In the genomic region with DNA sequence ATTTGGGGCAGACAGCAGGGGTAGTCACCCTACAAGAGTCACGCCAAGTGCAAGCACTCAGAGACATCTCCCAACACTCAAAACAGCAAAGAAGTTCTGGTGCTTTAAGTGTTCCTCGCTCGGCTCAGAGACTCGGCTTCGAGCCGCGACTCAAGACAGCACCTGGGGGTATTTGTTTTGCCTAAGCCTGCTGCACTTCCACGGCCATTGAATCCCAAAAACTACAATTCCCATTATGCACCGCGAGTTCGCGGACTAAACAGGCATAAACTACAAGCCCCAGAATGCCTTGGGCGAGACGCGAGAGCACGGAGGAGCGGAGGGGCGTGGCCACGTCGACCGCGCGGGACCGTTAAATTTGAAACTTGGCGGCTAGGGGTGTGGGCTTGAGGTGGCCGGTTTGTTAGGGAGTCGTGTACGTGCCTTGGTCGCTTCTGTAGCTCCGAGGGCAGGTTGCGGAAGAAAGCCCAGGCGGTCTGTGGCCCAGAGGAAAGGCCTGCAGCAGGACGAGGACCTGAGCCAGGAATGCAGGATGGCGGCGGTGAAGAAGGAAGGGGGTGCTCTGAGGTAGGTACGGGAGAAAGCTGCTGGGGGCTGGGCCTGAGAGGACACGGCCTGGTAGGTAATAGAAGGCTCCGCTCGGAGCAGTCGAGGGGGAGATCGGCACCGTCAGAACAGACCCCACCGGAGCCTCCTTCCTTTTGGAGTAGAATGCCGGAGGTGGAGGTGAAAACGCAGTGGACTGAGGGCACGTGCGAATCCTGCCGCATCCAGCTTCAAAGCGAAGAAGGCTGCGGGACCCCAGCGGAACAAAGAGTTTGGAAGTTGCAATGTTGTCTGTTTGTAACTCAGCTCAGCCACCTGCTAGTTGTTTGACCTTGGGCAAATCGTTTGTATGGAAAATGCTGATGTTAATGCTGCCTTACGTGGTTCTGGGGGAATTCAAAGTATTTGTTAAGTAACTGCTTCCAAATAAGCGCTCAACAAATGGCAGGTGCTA, we compare ENCODE assay signal across 8 cellular contexts.
A peak's percentile ranks its signal among the peaks of the same experiment; 100 is the strongest.
DNase-seq lines count a peak whose midpoint lies in the region; ATAC-seq and TF ChIP-seq lines count a peak whose summit lies in the region.

A gene with protein sequence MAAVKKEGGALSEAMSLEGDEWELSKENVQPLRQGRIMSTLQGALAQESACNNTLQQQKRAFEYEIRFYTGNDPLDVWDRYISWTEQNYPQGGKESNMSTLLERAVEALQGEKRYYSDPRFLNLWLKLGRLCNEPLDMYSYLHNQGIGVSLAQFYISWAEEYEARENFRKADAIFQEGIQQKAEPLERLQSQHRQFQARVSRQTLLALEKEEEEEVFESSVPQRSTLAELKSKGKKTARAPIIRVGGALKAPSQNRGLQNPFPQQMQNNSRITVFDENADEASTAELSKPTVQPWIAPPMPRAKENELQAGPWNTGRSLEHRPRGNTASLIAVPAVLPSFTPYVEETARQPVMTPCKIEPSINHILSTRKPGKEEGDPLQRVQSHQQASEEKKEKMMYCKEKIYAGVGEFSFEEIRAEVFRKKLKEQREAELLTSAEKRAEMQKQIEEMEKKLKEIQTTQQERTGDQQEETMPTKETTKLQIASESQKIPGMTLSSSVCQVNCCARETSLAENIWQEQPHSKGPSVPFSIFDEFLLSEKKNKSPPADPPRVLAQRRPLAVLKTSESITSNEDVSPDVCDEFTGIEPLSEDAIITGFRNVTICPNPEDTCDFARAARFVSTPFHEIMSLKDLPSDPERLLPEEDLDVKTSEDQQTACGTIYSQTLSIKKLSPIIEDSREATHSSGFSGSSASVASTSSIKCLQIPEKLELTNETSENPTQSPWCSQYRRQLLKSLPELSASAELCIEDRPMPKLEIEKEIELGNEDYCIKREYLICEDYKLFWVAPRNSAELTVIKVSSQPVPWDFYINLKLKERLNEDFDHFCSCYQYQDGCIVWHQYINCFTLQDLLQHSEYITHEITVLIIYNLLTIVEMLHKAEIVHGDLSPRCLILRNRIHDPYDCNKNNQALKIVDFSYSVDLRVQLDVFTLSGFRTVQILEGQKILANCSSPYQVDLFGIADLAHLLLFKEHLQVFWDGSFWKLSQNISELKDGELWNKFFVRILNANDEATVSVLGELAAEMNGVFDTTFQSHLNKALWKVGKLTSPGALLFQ (plus strand): TSS at position 381 of the 1,000 bp plus-strand sequence. CDS start 152 bp downstream, at position 533.

- peak within 1 kb of the TSS; percentile 94 for H3K4me3 ChIP-seq in WI38 (ENCODE audit: low read depth, low read length)

- TF ChIP-seq CTCF in AG09319 (IDR thresholded peaks at IDR 0.05; ENCODE audit: low read depth, low read length) (no peak), WI38 (IDR thresholded peaks at IDR 0.05; ENCODE audit: low read depth, low read length) (no peak)

- peak; percentile 87 for ATAC-seq in GM19023 (IDR thresholded peaks at IDR 0.05; ENCODE audit: unreplicated experiment)
- ATAC-seq in HG03175 (IDR thresholded peaks at IDR 0.05; ENCODE audit: unreplicated experiment), result peak; percentile 90

- no peak within 1 kb of the TSS for H3K27ac ChIP-seq in caudate nucleus (ENCODE audit: low read depth, low read length)

- DNase-seq in AG09319 (ENCODE audit: extremely low read depth, low read depth), result peak; percentile 61
- DNase-seq in NCI-H226, result peak; percentile 68
- DNase-seq in caudate nucleus (lab: John Stamatoyannopoulos, UW), result peak; percentile 29 to 96 (median 84)
- peak; percentile 88 for DNase-seq in iris pigment epithelial cell (ENCODE audit: low read depth)
- DNase-seq in stimulated activated CD4-positive, alpha-beta T cell treated with anti-CD3 and anti-CD28 coated beads, Interleukin-12 subunit alpha, Interleukin-12 subunit beta, amount 100 ng/mL, for 24 hours (ENCODE audit: low read depth in 2 of 2), result peak; percentile 80 to 91
